ENCODE assay signal across 12 cellular contexts in genomic region chr7:151923097-151923876, GRCh38. TPM values are rescaled to one million over a fixed set of nuclear protein-coding genes. Genes with fewer than 3 reads are reported as not detected.
DNase-seq lines count a peak whose midpoint lies in the region; ATAC-seq and TF ChIP-seq lines count a peak whose summit lies in the region.
"Had no signal": no experiment of that assay in that cellular context is flagged by ENCODE, and none has a peak within 500 bp of the region (broad histone marks: within the 10 kb centered on the region; RNA-seq: fewer than 3 reads in every experiment).

No MANE protein-coding gene starts in this region.

- intact Hi-C loops in MCF 10A (cut with micrococcal nuclease) = no loop called here
- intact Hi-C loops in CD8-positive, alpha-beta T cell (cut with DNase I, micrococcal nuclease) = no loop called here

- no peak for TF ChIP-seq EP300 in suprapubic skin (IDR thresholded peaks at IDR 0.05)

- BruUV-seq in MCF 10A (replicated peaks; lab: Mats Ljungman, UMichigan) = no TSS peak

- H3K27me3 Mint-ChIP-seq in MCF 10A (ENCODE audit: insufficient read depth, unreplicated experiment) = no peaks in the 10 kb centered on the region
- peaks cover 17% of the 10 kb centered on the region for H3K27me3 Mint-ChIP-seq in CD8-positive, alpha-beta T cell (ENCODE audit: low read depth)
- H3K27me3 Mint-ChIP-seq in activated naive CD8-positive, alpha-beta T cell treated with anti-CD3 and anti-CD28 coated beads for 36 hours = peaks cover 5% of the 10 kb centered on the region
- H3K27me3 Mint-ChIP-seq: activated naive CD4-positive, alpha-beta T cell treated with anti-CD3 and anti-CD28 coated beads, Interleukin-2, amount 50 U/mL, for 24 hours had no signal

- H3K4me3 ChIP-seq in suprapubic skin = no peak overlapping the region
- H3K4me3 ChIP-seq in CD8-positive, alpha-beta T cell (ENCODE audit: low read depth, low read length) = no peak overlapping the region

- WGBS in suprapubic skin = 56% methylated on average over 16 of the region's 16 CpGs

- H3K27ac Mint-ChIP-seq in MCF 10A (ENCODE audit: low read depth, unreplicated experiment) = peak overlapping the region; percentile 92
- no peak overlapping the region for H3K27ac Mint-ChIP-seq in CD8-positive, alpha-beta T cell
- no peak overlapping the region for H3K27ac Mint-ChIP-seq in activated naive CD8-positive, alpha-beta T cell treated with anti-CD3 and anti-CD28 coated beads for 36 hours
- H3K27ac Mint-ChIP-seq: activated naive CD4-positive, alpha-beta T cell treated with anti-CD3 and anti-CD28 coated beads, Interleukin-2, amount 50 U/mL, for 24 hours had no signal

- POLR2A ChIA-PET in MCF 10A (lab: Yijun Ruan, JAX) = interaction anchor here (0.6 to 2.9 kb wide), 13 partner anchors 8 to 292 kb away, joined by 3 to 21 read pairs (median 4); partner anchors contain the start of gene PRKAG2
- POLR2A ChIA-PET in CD8-positive, alpha-beta T cell (lab: Charles Lee) = no interaction called here

- CTCF ChIA-PET in MCF 10A (lab: Yijun Ruan, JAX) = interaction anchor here (0.7 to 1.6 kb wide), 8 partner anchors 9 to 223 kb away, joined by 3 to 7 read pairs (median 4); partner anchors contain the start of gene PRKAG2
- CTCF ChIA-PET in CD8-positive, alpha-beta T cell (lab: Charles Lee) = interaction anchor here (0.7 to 1.3 kb wide), 2 partner anchors 9 to 12 kb away, joined by 3 read pairs; no protein-coding TSS in a partner anchor

- peak overlapping the region; percentile 61 for H3K4me3 Mint-ChIP-seq in MCF 10A (ENCODE audit: unreplicated experiment)
- no peak overlapping the region for H3K4me3 Mint-ChIP-seq in CD8-positive, alpha-beta T cell
- no peak overlapping the region for H3K4me3 Mint-ChIP-seq in activated naive CD8-positive, alpha-beta T cell treated with anti-CD3 and anti-CD28 coated beads for 36 hours
- H3K4me3 Mint-ChIP-seq: activated naive CD4-positive, alpha-beta T cell treated with anti-CD3 and anti-CD28 coated beads, Interleukin-2, amount 50 U/mL, for 24 hours had no signal

- H3K27ac ChIP-seq in suprapubic skin = peak overlapping the region; percentile 74
- H3K27ac ChIP-seq in CD8-positive, alpha-beta T cell (ENCODE audit: low read depth, low read length) = no peak overlapping the region

- no peaks in the 10 kb centered on the region for H3K9me3 Mint-ChIP-seq in MCF 10A (ENCODE audit: unreplicated experiment)
- no peaks in the 10 kb centered on the region for H3K9me3 Mint-ChIP-seq in CD8-positive, alpha-beta T cell
- no peaks in the 10 kb centered on the region for H3K9me3 Mint-ChIP-seq in activated naive CD8-positive, alpha-beta T cell treated with anti-CD3 and anti-CD28 coated beads for 36 hours
- H3K9me3 Mint-ChIP-seq: activated naive CD4-positive, alpha-beta T cell treated with anti-CD3 and anti-CD28 coated beads, Interleukin-2, amount 50 U/mL, for 24 hours had no signal

- peaks cover 26% of the 10 kb centered on the region for H3K4me1 ChIP-seq in suprapubic skin
- no peaks in the 10 kb centered on the region for H3K4me1 ChIP-seq in CD8-positive, alpha-beta T cell (ENCODE audit: insufficient read depth, low read length)

- H3K27me3 ChIP-seq in suprapubic skin = no peaks in the 10 kb centered on the region
- no peaks in the 10 kb centered on the region for H3K27me3 ChIP-seq in CD8-positive, alpha-beta T cell (ENCODE audit: insufficient read depth, low read length)

- H3K36me3 Mint-ChIP-seq in MCF 10A (ENCODE audit: insufficient read depth, unreplicated experiment) = peaks cover 6% of the 10 kb centered on the region
- no peaks in the 10 kb centered on the region for H3K36me3 Mint-ChIP-seq in CD8-positive, alpha-beta T cell
- no peaks in the 10 kb centered on the region for H3K36me3 Mint-ChIP-seq in activated naive CD8-positive, alpha-beta T cell treated with anti-CD3 and anti-CD28 coated beads for 36 hours
- H3K36me3 Mint-ChIP-seq: activated naive CD4-positive, alpha-beta T cell treated with anti-CD3 and anti-CD28 coated beads, Interleukin-2, amount 50 U/mL, for 24 hours had no signal

- peaks cover 24% of the 10 kb centered on the region for H3K4me1 Mint-ChIP-seq in MCF 10A (ENCODE audit: insufficient read depth, unreplicated experiment)
- peaks cover 3% of the 10 kb centered on the region for H3K4me1 Mint-ChIP-seq in CD8-positive, alpha-beta T cell (ENCODE audit: low read depth)
- H3K4me1 Mint-ChIP-seq in activated naive CD8-positive, alpha-beta T cell treated with anti-CD3 and anti-CD28 coated beads for 36 hours = peaks cover 7% of the 10 kb centered on the region

- no peaks in the 10 kb centered on the region for H3K9me3 ChIP-seq in suprapubic skin
- H3K9me3 ChIP-seq in CD8-positive, alpha-beta T cell (ENCODE audit: low read length) = no peaks in the 10 kb centered on the region

- no peaks in the 10 kb centered on the region for H3K36me3 ChIP-seq in suprapubic skin
- H3K36me3 ChIP-seq in CD8-positive, alpha-beta T cell (ENCODE audit: insufficient read depth, low read length) = no peaks in the 10 kb centered on the region

- ATAC-seq in left lobe of liver = peak; percentile 7
- ATAC-seq in CD8-positive, alpha-beta T cell = no peak

- DNase-seq in NCI-H69 (lab: John Stamatoyannopoulos, UW) (peak; percentile 58), MCF 10A (ENCODE audit: unreplicated experiment) (peak; percentile 95), left lobe of liver (ENCODE audit: low spot score) (peak; percentile 60), suprapubic skin (ENCODE audit: low spot score in 2 of 2) (no peak), AG20443 (ENCODE audit: low spot score) (no peak)
- no peak for DNase-seq in CD8-positive, alpha-beta T cell
- no peak for DNase-seq in activated naive CD8-positive, alpha-beta T cell treated with anti-CD3 and anti-CD28 coated beads for 36 hours
- DNase-seq: activated CD4-positive, alpha-beta T cell treated with anti-CD3 and anti-CD28 coated beads, Interleukin-2, amount 50 U/mL, for 48 hours; NCI-H226; stimulated activated CD4-positive, alpha-beta T cell treated with anti-CD3 and anti-CD28 coated beads, Interleukin-2, amount 100 ng/mL, for 48 hours had no signal

- TF ChIP-seq CTCF in MCF 10A (IDR thresholded peaks at IDR 0.05; ENCODE audit: unreplicated experiment) (no peak), suprapubic skin (IDR thresholded peaks at IDR 0.05) (no peak)
- no peak for TF ChIP-seq CTCF in CD8-positive, alpha-beta T cell (IDR thresholded peaks at IDR 0.05)

- no peak for TF ChIP-seq POLR2A in suprapubic skin (IDR thresholded peaks at IDR 0.05)

RNA-seq across cellular contexts. Expression of gene GALNTL5, which starts 33.0 kb away (rescaled TPM):
- not detected in 2 replicates for total RNA-seq in MCF 10A (2022)
- total RNA-seq in left lobe of liver = not detected
- total RNA-seq in suprapubic skin = not detected
- total RNA-seq in CD8-positive, alpha-beta T cell = not detected
- total RNA-seq in activated naive CD8-positive, alpha-beta T cell treated with anti-CD3 and anti-CD28 coated beads for 36 hours = not detected
- total RNA-seq: temporal lobe had no signal

RNA-seq across cellular contexts. Expression of gene PRKAG2, which starts 46.4 kb away (rescaled TPM):
- total RNA-seq in MCF 10A (2022) (62.5 and 73.9 TPM in 2 replicates), left lobe of liver (43.4 TPM), suprapubic skin (10 to 100 TPM; 16.5 to 40.0 (median 17.3) TPM)
- 10 to 100 TPM; 41.3 to 41.8 TPM for total RNA-seq in CD8-positive, alpha-beta T cell
- total RNA-seq in activated naive CD8-positive, alpha-beta T cell treated with anti-CD3 and anti-CD28 coated beads for 36 hours = 10 to 100 TPM; 18.7 to 19.4 TPM

Comparison
In these comparisons a context has a peak if more than half of its experiments do, and no peak if none do; other contexts are left out.
1. DNase-seq: peak in NCI-H69 (single experiment), MCF 10A (single experiment) and left lobe of liver (single experiment); none in suprapubic skin (0 of 2), AG20443 (single experiment), CD8-positive, alpha-beta T cell (0 of 7) and activated naive CD8-positive, alpha-beta T cell treated with anti-CD3 and anti-CD28 coated beads for 36 hours (single experiment).